Comparison of ENCODE assay signal across 1 cellular context in the genomic region with DNA sequence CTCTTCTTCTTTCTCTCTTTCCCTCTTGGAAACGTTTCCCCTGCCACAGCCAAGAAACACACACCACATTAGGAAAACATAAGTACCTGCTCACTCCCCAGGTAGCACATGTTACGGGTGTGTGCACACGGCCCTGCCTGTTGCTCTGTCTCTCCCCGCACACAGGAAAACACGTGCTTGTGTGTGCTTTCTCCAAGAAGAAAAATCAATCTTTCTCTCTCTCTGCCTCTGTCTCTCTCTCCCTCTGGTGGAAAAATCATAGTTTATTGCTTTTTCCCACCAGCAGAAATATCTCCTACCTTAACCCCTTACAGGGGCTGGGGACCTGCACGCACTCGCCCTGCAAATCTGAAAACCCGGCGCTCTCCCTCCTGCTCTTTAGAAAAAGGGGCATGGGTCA.
TF ChIP-seq lines count a peak whose summit lies in the region.

No MANE protein-coding gene starts in this region.

TF ChIP-seq in GM23338, 12 proteins besides CTCF, POLR2A, EP300 and RAD21 (continued from another document):
- TF ChIP-seq, protein P1, sequence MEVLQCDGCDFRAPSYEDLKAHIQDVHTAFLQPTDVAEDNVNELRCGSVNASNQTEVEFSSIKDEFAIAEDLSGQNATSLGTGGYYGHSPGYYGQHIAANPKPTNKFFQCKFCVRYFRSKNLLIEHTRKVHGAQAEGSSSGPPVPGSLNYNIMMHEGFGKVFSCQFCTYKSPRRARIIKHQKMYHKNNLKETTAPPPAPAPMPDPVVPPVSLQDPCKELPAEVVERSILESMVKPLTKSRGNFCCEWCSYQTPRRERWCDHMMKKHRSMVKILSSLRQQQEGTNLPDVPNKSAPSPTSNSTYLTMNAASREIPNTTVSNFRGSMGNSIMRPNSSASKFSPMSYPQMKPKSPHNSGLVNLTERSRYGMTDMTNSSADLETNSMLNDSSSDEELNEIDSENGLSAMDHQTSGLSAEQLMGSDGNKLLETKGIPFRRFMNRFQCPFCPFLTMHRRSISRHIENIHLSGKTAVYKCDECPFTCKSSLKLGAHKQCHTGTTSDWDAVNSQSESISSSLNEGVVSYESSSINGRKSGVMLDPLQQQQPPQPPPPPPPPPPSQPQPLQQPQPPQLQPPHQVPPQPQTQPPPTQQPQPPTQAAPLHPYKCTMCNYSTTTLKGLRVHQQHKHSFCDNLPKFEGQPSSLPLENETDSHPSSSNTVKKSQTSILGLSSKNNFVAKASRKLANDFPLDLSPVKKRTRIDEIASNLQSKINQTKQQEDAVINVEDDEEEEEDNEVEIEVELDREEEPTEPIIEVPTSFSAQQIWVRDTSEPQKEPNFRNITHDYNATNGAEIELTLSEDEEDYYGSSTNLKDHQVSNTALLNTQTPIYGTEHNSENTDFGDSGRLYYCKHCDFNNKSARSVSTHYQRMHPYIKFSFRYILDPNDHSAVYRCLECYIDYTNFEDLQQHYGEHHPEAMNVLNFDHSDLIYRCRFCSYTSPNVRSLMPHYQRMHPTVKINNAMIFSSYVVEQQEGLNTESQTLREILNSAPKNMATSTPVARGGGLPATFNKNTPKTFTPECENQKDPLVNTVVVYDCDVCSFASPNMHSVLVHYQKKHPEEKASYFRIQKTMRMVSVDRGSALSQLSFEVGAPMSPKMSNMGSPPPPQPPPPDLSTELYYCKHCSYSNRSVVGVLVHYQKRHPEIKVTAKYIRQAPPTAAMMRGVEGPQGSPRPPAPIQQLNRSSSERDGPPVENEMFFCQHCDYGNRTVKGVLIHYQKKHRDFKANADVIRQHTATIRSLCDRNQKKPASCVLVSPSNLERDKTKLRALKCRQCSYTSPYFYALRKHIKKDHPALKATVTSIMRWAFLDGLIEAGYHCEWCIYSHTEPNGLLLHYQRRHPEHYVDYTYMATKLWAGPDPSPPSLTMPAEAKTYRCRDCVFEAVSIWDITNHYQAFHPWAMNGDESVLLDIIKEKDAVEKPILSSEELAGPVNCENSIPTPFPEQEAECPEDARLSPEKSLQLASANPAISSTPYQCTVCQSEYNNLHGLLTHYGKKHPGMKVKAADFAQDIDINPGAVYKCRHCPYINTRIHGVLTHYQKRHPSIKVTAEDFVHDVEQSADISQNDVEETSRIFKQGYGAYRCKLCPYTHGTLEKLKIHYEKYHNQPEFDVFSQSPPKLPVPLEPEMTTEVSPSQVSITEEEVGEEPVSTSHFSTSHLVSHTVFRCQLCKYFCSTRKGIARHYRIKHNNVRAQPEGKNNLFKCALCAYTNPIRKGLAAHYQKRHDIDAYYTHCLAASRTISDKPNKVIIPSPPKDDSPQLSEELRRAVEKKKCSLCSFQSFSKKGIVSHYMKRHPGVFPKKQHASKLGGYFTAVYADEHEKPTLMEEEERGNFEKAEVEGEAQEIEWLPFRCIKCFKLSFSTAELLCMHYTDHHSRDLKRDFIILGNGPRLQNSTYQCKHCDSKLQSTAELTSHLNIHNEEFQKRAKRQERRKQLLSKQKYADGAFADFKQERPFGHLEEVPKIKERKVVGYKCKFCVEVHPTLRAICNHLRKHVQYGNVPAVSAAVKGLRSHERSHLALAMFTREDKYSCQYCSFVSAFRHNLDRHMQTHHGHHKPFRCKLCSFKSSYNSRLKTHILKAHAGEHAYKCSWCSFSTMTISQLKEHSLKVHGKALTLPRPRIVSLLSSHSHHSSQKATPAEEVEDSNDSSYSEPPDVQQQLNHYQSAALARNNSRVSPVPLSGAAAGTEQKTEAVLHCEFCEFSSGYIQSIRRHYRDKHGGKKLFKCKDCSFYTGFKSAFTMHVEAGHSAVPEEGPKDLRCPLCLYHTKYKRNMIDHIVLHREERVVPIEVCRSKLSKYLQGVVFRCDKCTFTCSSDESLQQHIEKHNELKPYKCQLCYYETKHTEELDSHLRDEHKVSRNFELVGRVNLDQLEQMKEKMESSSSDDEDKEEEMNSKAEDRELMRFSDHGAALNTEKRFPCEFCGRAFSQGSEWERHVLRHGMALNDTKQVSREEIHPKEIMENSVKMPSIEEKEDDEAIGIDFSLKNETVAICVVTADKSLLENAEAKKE (CRISPR knock-in tag; IDR thresholded peaks at IDR 0.05) = no peak
- TF ChIP-seq JUNB (IDR thresholded peaks at IDR 0.05; ENCODE audit: unreplicated experiment) (no peak), STAT1 (IDR thresholded peaks at IDR 0.05; ENCODE audit: unreplicated experiment) (no peak)
